Comparison of ENCODE assay signal across 10 cellular contexts in the genomic region with DNA sequence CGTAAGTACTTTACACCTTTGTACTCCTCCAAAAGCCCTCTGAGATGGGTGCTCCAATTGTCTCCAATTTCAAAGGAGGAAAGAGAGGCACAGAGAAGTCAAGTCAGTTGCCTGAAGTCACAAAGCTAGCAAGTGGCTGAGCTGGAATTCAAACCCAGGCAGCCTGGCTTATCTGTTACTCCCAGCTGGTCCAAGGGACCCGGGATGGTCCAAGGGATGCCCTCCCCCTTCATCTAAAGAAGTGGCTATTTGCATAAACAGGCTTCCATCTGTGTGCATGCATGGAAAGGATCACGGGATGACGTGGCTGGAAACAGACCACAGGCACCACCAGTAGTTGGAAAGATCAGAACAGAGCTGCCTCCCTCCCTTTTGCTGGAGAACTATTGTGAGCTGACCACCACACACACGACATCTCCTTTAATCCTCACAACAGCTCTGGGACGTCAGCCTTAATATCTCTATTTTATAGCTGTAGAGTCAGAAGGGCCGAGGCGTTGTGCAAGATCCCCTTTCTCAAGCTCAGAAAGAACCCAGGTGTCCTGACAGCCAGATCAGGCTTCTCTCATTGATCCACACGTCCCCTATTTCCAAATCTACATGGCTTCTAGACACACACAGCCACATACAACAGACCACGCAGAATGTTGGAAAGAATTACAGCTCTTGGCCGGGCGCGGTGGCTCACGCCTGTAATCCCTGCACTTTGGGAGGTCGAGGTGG. TPM values are rescaled to one million over a fixed set of nuclear protein-coding genes. Genes with fewer than 3 reads are reported as not detected.
DNase-seq lines count a peak whose midpoint lies in the region; ATAC-seq and TF ChIP-seq lines count a peak whose summit lies in the region.
"Had no signal": no experiment of that assay in that cellular context is flagged by ENCODE, and none has a peak within 500 bp of the region (broad histone marks: within the 10 kb centered on the region; RNA-seq: fewer than 3 reads in every experiment).

No MANE protein-coding gene starts in this region.

- no peaks in the 10 kb centered on the region for H4K20me1 ChIP-seq in GM23248 (ENCODE audit: insufficient read depth)

- peak overlapping the region; percentile 26 for H3K4me3 ChIP-seq in GM23248
- peak overlapping the region in 1 of 2 donors; percentile 1 for H3K4me3 ChIP-seq in foreskin fibroblast (ENCODE audit: low read depth in 1 of 2, low read length in 2 of 2)
- peak overlapping the region; percentile 24 for H3K4me3 ChIP-seq in skeletal muscle satellite cell (ENCODE audit: low read length)
- H3K4me3 ChIP-seq: psoas muscle had no signal

- CTCF ChIA-PET in RWPE1 (lab: Yijun Ruan, JAX), result interaction anchor here (0.6 to 1.3 kb wide), 5 partner anchors 14 to 77 kb away, joined by 3 to 6 read pairs (median 3); no protein-coding TSS in a partner anchor

- 25 to 28% methylated on average over 15 of the region's 15 CpGs for WGBS in GM23248 (ENCODE audit: low coverage in 1 of 2, low lambda C conversion rate in 2 of 2, missing lambda C conversion rate in 2 of 2), 2 experiments

- H3K4me1 ChIP-seq in GM23248 (ENCODE audit: insufficient read depth) (peaks cover 84% of the 10 kb centered on the region), skeletal muscle satellite cell (ENCODE audit: control insufficient read depth, insufficient read depth, low read length) (peaks cover 65% of the 10 kb centered on the region)

- H3K36me3 ChIP-seq in GM23248 (ENCODE audit: low read depth) (no peaks in the 10 kb centered on the region), skeletal muscle satellite cell (ENCODE audit: insufficient read depth, low read length) (no peaks in the 10 kb centered on the region)

- POLR2A ChIA-PET in RWPE1 (lab: Yijun Ruan, JAX; ENCODE audit: low non-redundant PET), result no interaction called here

- H3K27me3 ChIP-seq in GM23248 (replicated peaks; ENCODE audit: insufficient read depth) (no peaks in the 10 kb centered on the region), skeletal muscle satellite cell (ENCODE audit: control insufficient read depth, insufficient read depth, low read length) (no peaks in the 10 kb centered on the region)

- TF ChIP-seq POLR2A in erythroblast (IDR thresholded peaks at IDR 0.05; ENCODE audit: low read length), result no peak

- ATAC-seq in HG03196 (IDR thresholded peaks at IDR 0.05; ENCODE audit: unreplicated experiment) (no peak), GM18867 (IDR thresholded peaks at IDR 0.05; ENCODE audit: unreplicated experiment) (no peak)
- ATAC-seq: psoas muscle had no signal

- DNase-seq in GM23248 (peak; percentile 91), RWPE1 (ENCODE audit: low spot score) (no peak), foreskin fibroblast (peak; percentile 87 to 91), inferior parietal cortex (ENCODE audit: extremely low spot score) (no peak), erythroblast (lab: John Stamatoyannopoulos, UW) (no peak)
- DNase-seq: psoas muscle had no signal

- peaks cover 48% of the 10 kb centered on the region for H3K79me2 ChIP-seq in GM23248 (ENCODE audit: insufficient read depth)

- peak overlapping the region; percentile 94 for H3K9ac ChIP-seq in GM23248
- peak overlapping the region; percentile 36 for H3K9ac ChIP-seq in skeletal muscle satellite cell (ENCODE audit: low read depth, low read length)

- H3K4me2 ChIP-seq in GM23248 (ENCODE audit: unreplicated experiment), result peak overlapping the region; percentile 81
- H3K4me2 ChIP-seq in skeletal muscle satellite cell (ENCODE audit: low read length), result peak overlapping the region; percentile 40

- H2AFZ ChIP-seq in GM23248, result no peak overlapping the region

- TF ChIP-seq CTCF in RWPE1 (conservative IDR thresholded peaks at IDR 0.05; ENCODE audit: low read depth) (no peak), foreskin fibroblast (IDR thresholded peaks at IDR 0.05; ENCODE audit: low read depth, low read length) (no peak)

- H3K9me2 ChIP-seq in GM23248 (ENCODE audit: insufficient read depth), result no peaks in the 10 kb centered on the region

- H3K9me3 ChIP-seq in GM23248 (ENCODE audit: low read depth) (no peaks in the 10 kb centered on the region), skeletal muscle satellite cell (replicated peaks; ENCODE audit: low read length) (no peaks in the 10 kb centered on the region)
- H3K9me3 ChIP-seq: psoas muscle had no signal

- H3K27ac ChIP-seq in GM23248 (peak overlapping the region; percentile 100), RWPE1 (peak overlapping the region; percentile 7; the same call in 1 of the 2 replicates)
- H3K27ac ChIP-seq: psoas muscle had no signal

- peaks cover 70% of the 10 kb centered on the region for H3F3A ChIP-seq in GM23248 (ENCODE audit: insufficient read depth)

- in situ Hi-C loops in GM23248 (cut with MboI), result no loop called here

RNA-seq across cellular contexts. Expression of gene COL1A1, which starts 10.9 kb away (rescaled TPM):
- total RNA-seq in GM23248 (2014; rRNA removed; shearing (Covaris generic)), result 6,472 and 7,860 TPM in 2 replicates
- polyA plus RNA-seq in GM23248 (2016; fragmentation: Nextera tagmentation; extraction: Ambion mirVana), result 15,283 and 15,653 TPM in 2 replicates
- 1,202 and 1,869 TPM in 2 replicates for total RNA-seq in skeletal muscle satellite cell (2012; rRNA removed)

RNA-seq across cellular contexts. Expression of gene SGCA, which starts 46.5 kb away (rescaled TPM):
- 1.6 TPM in 1 of 2 replicates, not detected in the other for total RNA-seq in GM23248 (2014; rRNA removed; shearing (Covaris generic))
- polyA plus RNA-seq in GM23248 (2016; fragmentation: Nextera tagmentation; extraction: Ambion mirVana), result 1.4 and 1.8 TPM in 2 replicates
- 2.5 and 15.7 TPM in 2 replicates for total RNA-seq in skeletal muscle satellite cell (2012; rRNA removed)
- total RNA-seq: NCI-H460 had no signal

Comparison
In these comparisons a context has a peak if more than half of its experiments do, and no peak if none do; other contexts are left out.
1. DNase-seq: peak in GM23248 (single experiment) and foreskin fibroblast (2 of 2); none in RWPE1 (single experiment), inferior parietal cortex (single experiment) and erythroblast (0 of 2).